Comparison of ENCODE assay signal across 9 cellular contexts in the genomic region with DNA sequence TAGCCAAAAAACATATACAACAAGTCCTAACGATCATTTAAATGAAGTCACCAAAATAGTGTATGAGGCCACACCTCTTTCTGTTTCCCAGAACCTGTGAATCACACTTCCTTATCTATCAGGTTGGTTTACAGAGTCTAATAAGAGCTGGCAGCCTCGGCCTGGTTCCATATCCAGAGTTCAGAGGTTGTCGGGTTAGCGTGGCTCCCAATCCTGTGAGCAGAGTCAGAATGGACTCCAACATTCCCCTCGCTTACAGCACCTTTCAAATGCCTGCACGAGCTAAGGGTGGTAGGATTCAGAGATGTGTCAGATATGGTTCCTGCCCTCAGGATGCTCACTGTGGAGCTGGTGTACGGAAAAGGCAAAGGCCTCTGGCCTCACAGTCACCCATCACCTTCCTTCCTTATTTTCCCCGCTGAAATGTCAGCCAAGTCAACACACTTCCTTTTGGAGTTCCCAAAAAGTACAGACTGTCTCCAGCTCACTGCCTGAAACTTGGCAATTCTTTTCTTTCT. TPM values are rescaled to one million over a fixed set of nuclear protein-coding genes. Genes with fewer than 3 reads are reported as not detected.
DNase-seq lines count a peak whose midpoint lies in the region; FAIRE-seq and TF ChIP-seq lines count a peak whose summit lies in the region.
"Had no signal": no experiment of that assay in that cellular context is flagged by ENCODE, and none has a peak within 500 bp of the region (broad histone marks: within the 10 kb centered on the region; RNA-seq: fewer than 3 reads in every experiment).

No MANE protein-coding gene starts in this region.

- TF ChIP-seq POLR2A in H54 (IDR thresholded peaks at IDR 0.05; ENCODE audit: low read depth, low read length): no peak

- peak overlapping the region; percentile 7 for H3K4me2 ChIP-seq in GM23248 (ENCODE audit: unreplicated experiment)

- H4K20me1 ChIP-seq in GM23248 (ENCODE audit: insufficient read depth): no peaks in the 10 kb centered on the region

- CTCF ChIA-PET in A673 (lab: Charles Lee): no interaction called here

- no peaks in the 10 kb centered on the region for H3K9me2 ChIP-seq in GM23248 (ENCODE audit: insufficient read depth)

- TF ChIP-seq CTCF in fibroblast of villous mesenchyme (IDR thresholded peaks at IDR 0.05; ENCODE audit: insufficient read depth, low read depth, low read length) (no peak), A673 (conservative IDR thresholded peaks at IDR 0.05; ENCODE audit: low read depth, low read length) (no peak)

- H3K36me3 ChIP-seq in GM23248 (ENCODE audit: low read depth) (no peaks in the 10 kb centered on the region), A673 (ENCODE audit: insufficient read depth, low read length, poor library complexity, severe bottlenecking) (no peaks in the 10 kb centered on the region)

- POLR2A ChIA-PET in A673 (lab: Charles Lee; ENCODE audit: low non-redundant PET): no interaction called here

- H3K4me1 ChIP-seq in GM23248 (ENCODE audit: insufficient read depth): peaks cover 4% of the 10 kb centered on the region; the same call in 1 of the 2 replicates
- no peaks in the 10 kb centered on the region for H3K4me1 ChIP-seq in A673 (ENCODE audit: insufficient read depth, low read length, poor library complexity, severe bottlenecking)

- peak; percentile 45 for DNase-seq in GM23248
- peak; percentile 43 for DNase-seq in activated CD4-positive, alpha-beta T cell treated with anti-CD3 and anti-CD28 coated beads for 48 hours
- peak; percentile 79 for DNase-seq in fibroblast of villous mesenchyme (ENCODE audit: low read depth)
- DNase-seq in stimulated activated CD4-positive, alpha-beta T cell treated with anti-CD3 and anti-CD28 coated beads, Interleukin-4, amount 100 ng/mL, for 24 hours: peak; percentile 30
- no peak for DNase-seq in H54 (ENCODE audit: insufficient read length, low spot score)
- DNase-seq in glomerular visceral epithelial cell (ENCODE audit: extremely low spot score): no peak
- DNase-seq in DMS153 (lab: John Stamatoyannopoulos, UW): no peak
- no peak for DNase-seq in A673 (ENCODE audit: low spot score)

- no peak overlapping the region for H3K4me3 ChIP-seq in GM23248
- no peak overlapping the region for H3K4me3 ChIP-seq in fibroblast of villous mesenchyme (ENCODE audit: low read depth, low read length)
- H3K4me3 ChIP-seq in A673 (ENCODE audit: low read depth, low read length, poor library complexity, severe bottlenecking): no peak overlapping the region

- H3K27ac ChIP-seq in GM23248 (no peak overlapping the region), A673 (ENCODE audit: low read depth, low read length, poor library complexity, severe bottlenecking) (no peak overlapping the region)

- no peaks in the 10 kb centered on the region for H3K9me3 ChIP-seq in GM23248 (ENCODE audit: low read depth)
- no peaks in the 10 kb centered on the region for H3K9me3 ChIP-seq in A673 (ENCODE audit: low read depth, low read length, poor library complexity, severe bottlenecking)

- WGBS in GM23248 (ENCODE audit: low coverage in 1 of 2, low lambda C conversion rate in 2 of 2, missing lambda C conversion rate in 2 of 2), 2 experiments: 72 to 74% methylated on average over 8 of the region's 8 CpGs

- in situ Hi-C loops in GM23248 (cut with MboI): no loop called here

- BruUV-seq in A673 (replicated peaks; lab: Mats Ljungman, UMichigan): no TSS peak

- H3K27me3 ChIP-seq in GM23248 (replicated peaks; ENCODE audit: insufficient read depth): no peaks in the 10 kb centered on the region
- no peaks in the 10 kb centered on the region for H3K27me3 ChIP-seq in A673 (replicated peaks; ENCODE audit: insufficient read depth, low read depth, low read length, poor library complexity)

- peak overlapping the region; percentile 9; the same call in 1 of the 2 replicates for H2AFZ ChIP-seq in GM23248

- no peak overlapping the region for H3K9ac ChIP-seq in GM23248

- H3K79me2 ChIP-seq in GM23248 (ENCODE audit: insufficient read depth): no peaks in the 10 kb centered on the region

- FAIRE-seq in H54 (lab: Jason Lieb, UNC): no peak
- FAIRE-seq: H1 had no signal

- intact Hi-C loops in A673 (cut with micrococcal nuclease; ENCODE audit: unreplicated experiment): no loop called here

- H3F3A ChIP-seq in GM23248 (ENCODE audit: insufficient read depth): no peaks in the 10 kb centered on the region

RNA-seq across cellular contexts. Expression of a gene that starts 6.0 kb away (rescaled TPM):
- total RNA-seq in GM23248 (2014; rRNA removed; shearing (Covaris generic)): 0.89 and 7.0 TPM in 2 replicates
- polyA plus RNA-seq in GM23248 (2016; fragmentation: Nextera tagmentation; extraction: Ambion mirVana): 4.0 and 4.9 TPM in 2 replicates
- 2.6 and 3.0 TPM in 2 replicates for total RNA-seq in fibroblast of villous mesenchyme
- total RNA-seq in A673 (2021): 1.1 and 1.7 TPM in 2 replicates

Comparison
In these comparisons a context has a peak if more than half of its experiments do, and no peak if none do; other contexts are left out.
1. DNase-seq: peak in GM23248 (single experiment), activated CD4-positive, alpha-beta T cell treated with anti-CD3 and anti-CD28 coated beads for 48 hours (single experiment), fibroblast of villous mesenchyme (single experiment) and stimulated activated CD4-positive, alpha-beta T cell treated with anti-CD3 and anti-CD28 coated beads, Interleukin-4, amount 100 ng/mL, for 24 hours (single experiment); none in H54 (single experiment), glomerular visceral epithelial cell (single experiment), DMS153 (single experiment) and A673 (single experiment).